Comparison of ENCODE assay signal across 8 cellular contexts in genomic region chr10:128011059-128011979, GRCh38.
DNase-seq lines count a peak whose midpoint lies in the region; ATAC-seq, FAIRE-seq and TF ChIP-seq lines count a peak whose summit lies in the region.

No MANE protein-coding gene starts in this region.

- H3K4me3 ChIP-seq in transverse colon, result no peak overlapping the region

- peak; percentile 99 for TF ChIP-seq CTCF in osteocyte (IDR thresholded peaks at IDR 0.05)
- TF ChIP-seq CTCF in transverse colon (IDR thresholded peaks at IDR 0.05), result peak; percentile 95 to 99 (median 97)

- no peaks in the 10 kb centered on the region for H3K27me3 ChIP-seq in transverse colon

- WGBS in transverse colon (ENCODE audit: low coverage in 1 of 2), 2 donors, result 16 to 20% methylated on average over 1 to 23 of the region's 27 CpGs

- in situ Hi-C loops in transverse colon (cut with MboI; ENCODE audit: low pct_ligation_motif_present in 1 of 4, low pct_unique_long_range_greater_than_20kb in 1 of 4, low sequenced_read_pairs in 3 of 4), result loop anchor here in 2 of 4 donors (10.0 to 25.0 kb wide), 3 partner anchors 99 to 299 kb away; partner anchors contain the start of gene PTPRE (in 2 of the 2)

- intact Hi-C loops in activated T-helper 2 cell treated with anti-CD3 and anti-CD28 coated beads, Interferon-gamma antibody, Interleukin-2, Interleukin-4, amounts not matched to agents 10 μg/mL and 5 μg/mL and 100 μg/mL, durations not matched to agents 14 hours and 24 hours and 36 hours (cut with micrococcal nuclease), result loop anchor here (1.0 kb wide), 3 partner anchors 20 to 104 kb away; partner anchors contain the start of gene PTPRE
- intact Hi-C loops in transverse colon (cut with DNase I; ENCODE audit: low total_unique reads), result loop anchor here (2.0 kb wide), 1 partner anchor 105 kb away; the partner anchor contains the start of gene PTPRE

- H3K36me3 Mint-ChIP-seq in activated T-helper 2 cell treated with anti-CD3 and anti-CD28 coated beads, Interferon-gamma antibody, Interleukin-2, Interleukin-4, amounts not matched to agents 10 μg/mL and 5 μg/mL and 100 μg/mL, durations not matched to agents 14 hours and 24 hours and 36 hours (ENCODE audit: low read depth), result no peaks in the 10 kb centered on the region
- no peaks in the 10 kb centered on the region for H3K36me3 Mint-ChIP-seq in osteocyte (ENCODE audit: unreplicated experiment)

- no peak for TF ChIP-seq EP300 in transverse colon (IDR thresholded peaks at IDR 0.05; ENCODE audit: low read depth)

- ATAC-seq in GM21360 (IDR thresholded peaks at IDR 0.05; ENCODE audit: unreplicated experiment), result peak; percentile 90

- no peaks in the 10 kb centered on the region for H3K36me3 ChIP-seq in transverse colon

- H3K4me1 Mint-ChIP-seq in activated T-helper 2 cell treated with anti-CD3 and anti-CD28 coated beads, Interferon-gamma antibody, Interleukin-2, Interleukin-4, amounts not matched to agents 10 μg/mL and 5 μg/mL and 100 μg/mL, durations not matched to agents 14 hours and 24 hours and 36 hours (ENCODE audit: low read depth), result peaks cover 8% of the 10 kb centered on the region
- peaks cover 11% of the 10 kb centered on the region for H3K4me1 Mint-ChIP-seq in osteocyte (ENCODE audit: unreplicated experiment)

- H3K27ac Mint-ChIP-seq in activated T-helper 2 cell treated with anti-CD3 and anti-CD28 coated beads, Interferon-gamma antibody, Interleukin-2, Interleukin-4, amounts not matched to agents 10 μg/mL and 5 μg/mL and 100 μg/mL, durations not matched to agents 14 hours and 24 hours and 36 hours, result no peak overlapping the region
- H3K27ac Mint-ChIP-seq in osteocyte (ENCODE audit: unreplicated experiment), result no peak overlapping the region

- H3K9me3 Mint-ChIP-seq in activated T-helper 2 cell treated with anti-CD3 and anti-CD28 coated beads, Interferon-gamma antibody, Interleukin-2, Interleukin-4, amounts not matched to agents 10 μg/mL and 5 μg/mL and 100 μg/mL, durations not matched to agents 14 hours and 24 hours and 36 hours, result no peaks in the 10 kb centered on the region
- no peaks in the 10 kb centered on the region for H3K9me3 Mint-ChIP-seq in osteocyte (ENCODE audit: unreplicated experiment)

- peak; percentile 59 for DNase-seq in DMS114 treated with DMSO at 0.1 percent for 48 hours (lab: John Stamatoyannopoulos, UW; ENCODE audit: unreplicated experiment)
- DNase-seq in HK-2 (ENCODE audit: unreplicated experiment), result peak; percentile 94
- DNase-seq in RPMI8226, result peak; percentile 40
- DNase-seq in activated T-helper 2 cell treated with anti-CD3 and anti-CD28 coated beads, Interferon-gamma antibody, Interleukin-2, Interleukin-4, amounts not matched to agents 10 μg/mL and 5 μg/mL and 100 μg/mL, durations not matched to agents 14 hours and 24 hours and 36 hours (ENCODE audit: low spot score), result peak; percentile 77
- DNase-seq in frontal cortex (ENCODE audit: low spot score in 2 of 2), result peak; percentile 65 to 81
- DNase-seq in osteocyte (ENCODE audit: extremely low spot score, unreplicated experiment), result peak; percentile 95
- DNase-seq in transverse colon, result peak; percentile 86

- H3K9me3 ChIP-seq in transverse colon, result no peaks in the 10 kb centered on the region

- FAIRE-seq in frontal cortex (lab: Jason Lieb, UNC), result no peak

- peak overlapping the region; percentile 17 for H3K4me3 Mint-ChIP-seq in activated T-helper 2 cell treated with anti-CD3 and anti-CD28 coated beads, Interferon-gamma antibody, Interleukin-2, Interleukin-4, amounts not matched to agents 10 μg/mL and 5 μg/mL and 100 μg/mL, durations not matched to agents 14 hours and 24 hours and 36 hours (ENCODE audit: low read depth)
- no peak overlapping the region for H3K4me3 Mint-ChIP-seq in osteocyte (ENCODE audit: unreplicated experiment)

- peaks cover 0 to 14% (median 2%) of the 10 kb centered on the region in 4 donors for H3K4me1 ChIP-seq in transverse colon

- peaks cover 7% of the 10 kb centered on the region for H3K27me3 Mint-ChIP-seq in activated T-helper 2 cell treated with anti-CD3 and anti-CD28 coated beads, Interferon-gamma antibody, Interleukin-2, Interleukin-4, amounts not matched to agents 10 μg/mL and 5 μg/mL and 100 μg/mL, durations not matched to agents 14 hours and 24 hours and 36 hours (ENCODE audit: low read depth)
- peaks cover 15% of the 10 kb centered on the region for H3K27me3 Mint-ChIP-seq in osteocyte (ENCODE audit: unreplicated experiment)

- no peak overlapping the region for H3K27ac ChIP-seq in transverse colon

- no peak for TF ChIP-seq POLR2A in transverse colon (IDR thresholded peaks at IDR 0.05)

Comparison
In these comparisons a context has a peak if more than half of its experiments do, and no peak if none do; other contexts are left out.
1. DNase-seq: peak in every context shown above with its lines; median percentile 95 in osteocyte; 94 in HK-2; 86 in transverse colon; 77 in activated T-helper 2 cell treated with anti-CD3 and anti-CD28 coated beads, Interferon-gamma antibody, Interleukin-2, Interleukin-4, amounts not matched to agents 10 μg/mL and 5 μg/mL and 100 μg/mL, durations not matched to agents 14 hours and 24 hours and 36 hours; 73 in frontal cortex; 59 in DMS114 treated with DMSO at 0.1 percent for 48 hours; 40 in RPMI8226.